Comparison of ENCODE assay signal across 16 cellular contexts in the genomic region with DNA sequence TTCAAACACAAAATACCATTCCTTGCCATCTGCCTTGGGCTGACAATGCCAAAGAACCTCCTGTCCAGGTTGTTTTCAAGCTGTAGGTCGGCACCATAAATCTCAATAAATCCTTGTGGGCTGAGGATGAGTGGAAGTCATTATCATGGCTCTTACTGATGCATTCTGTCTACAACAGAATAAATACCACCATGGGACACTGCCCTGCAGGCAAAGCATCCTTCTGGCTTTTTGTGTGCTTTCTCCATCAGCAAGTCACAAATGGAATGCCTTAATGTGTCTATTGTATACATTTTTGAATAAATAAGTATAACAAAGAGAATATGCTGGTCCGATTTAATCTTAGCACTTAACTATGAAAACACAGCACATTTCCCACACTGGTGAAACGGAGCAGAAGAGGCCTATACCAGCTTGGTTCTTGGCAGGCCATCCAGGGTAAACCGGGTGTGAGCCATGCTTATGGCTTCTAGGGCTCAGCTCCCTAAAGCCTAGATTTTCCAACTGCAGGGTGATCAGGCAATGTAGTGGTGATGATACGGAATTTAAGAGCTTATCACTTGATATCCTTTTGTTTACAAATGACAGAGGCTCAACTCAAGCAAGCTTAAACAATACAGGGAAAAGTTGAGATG.
"Had no signal": no experiment of that assay in that cellular context is flagged by ENCODE, and none has a peak within 500 bp of the region (broad histone marks: within the 10 kb centered on the region; RNA-seq: fewer than 3 reads in every experiment).

No MANE protein-coding gene starts in this region.

- H3K9me3 Mint-ChIP-seq: activated T-helper 1 cell treated with anti-CD3 and anti-CD28 coated beads, Interleukin-12 subunit alpha, Interleukin-12 subunit beta, Interleukin-2, Interleukin-4 antibody, amounts not matched to agents 30 ng/mL and 10 ng/mL and 1 ng/mL, durations not matched to agents 14 hours and 24 hours and 36 hours had no signal

- H3K27me3 Mint-ChIP-seq: progenitor cell of endocrine pancreas had no signal

- H3K4me1 ChIP-seq: adrenal gland, colonic mucosa, right atrium auricular region, tibial artery had no signal

- H3K27ac Mint-ChIP-seq: activated naive CD4-positive, alpha-beta T cell treated with anti-CD3 and anti-CD28 coated beads for 36 hours; activated T-helper 1 cell treated with anti-CD3 and anti-CD28 coated beads, Interleukin-12 subunit alpha, Interleukin-12 subunit beta, Interleukin-2, Interleukin-4 antibody, amounts not matched to agents 30 ng/mL and 10 ng/mL and 1 ng/mL, durations not matched to agents 14 hours and 24 hours and 36 hours; progenitor cell of endocrine pancreas had no signal

- H3K4me3 Mint-ChIP-seq: activated naive CD4-positive, alpha-beta T cell treated with anti-CD3 and anti-CD28 coated beads for 36 hours; activated T-helper 1 cell treated with anti-CD3 and anti-CD28 coated beads, Interleukin-12 subunit alpha, Interleukin-12 subunit beta, Interleukin-2, Interleukin-4 antibody, amounts not matched to agents 30 ng/mL and 10 ng/mL and 1 ng/mL, durations not matched to agents 14 hours and 24 hours and 36 hours had no signal

- H3K27ac ChIP-seq: adrenal gland, colonic mucosa, right atrium auricular region, tibial artery had no signal

- H3K36me3 ChIP-seq: adrenal gland, colonic mucosa, right atrium auricular region, tibial artery had no signal

- DNase-seq: activated CD4-positive, alpha-beta T cell treated with anti-CD3 and anti-CD28 coated beads, Interleukin-2, amount 50 U/mL, for 1 hour; activated naive CD4-positive, alpha-beta T cell treated with anti-CD3 and anti-CD28 coated beads for 36 hours; adrenal gland; caudate nucleus; colonic mucosa; hypothalamus; kidney glomerular epithelial cell; left ventricle myocardium superior; stimulated activated CD4-positive, alpha-beta T cell treated with anti-CD3 and anti-CD28 coated beads, Interleukin-15, amount 100 ng/mL, for 24 hours; stimulated activated CD4-positive, alpha-beta T cell treated with anti-CD3 and anti-CD28 coated beads, Interleukin-4, amount 100 ng/mL, for 24 hours; stimulated activated naive CD4-positive, alpha-beta T cell; tibial artery had no signal

- ATAC-seq: activated CD4-positive, CD25-positive, alpha-beta regulatory T cell treated with anti-CD3 and anti-CD28 coated beads, Interleukin-2, amount 50 U/mL, for 24 hours; left ventricle myocardium superior had no signal

- H3K9me3 ChIP-seq: adrenal gland, colonic mucosa, tibial artery had no signal

- H3K27me3 ChIP-seq: adrenal gland, colonic mucosa, right atrium auricular region, tibial artery had no signal

- H3K4me3 ChIP-seq: adrenal gland, colonic mucosa, right atrium auricular region, tibial artery had no signal
